ENCODE assay signal across 8 cellular contexts in the genomic region with DNA sequence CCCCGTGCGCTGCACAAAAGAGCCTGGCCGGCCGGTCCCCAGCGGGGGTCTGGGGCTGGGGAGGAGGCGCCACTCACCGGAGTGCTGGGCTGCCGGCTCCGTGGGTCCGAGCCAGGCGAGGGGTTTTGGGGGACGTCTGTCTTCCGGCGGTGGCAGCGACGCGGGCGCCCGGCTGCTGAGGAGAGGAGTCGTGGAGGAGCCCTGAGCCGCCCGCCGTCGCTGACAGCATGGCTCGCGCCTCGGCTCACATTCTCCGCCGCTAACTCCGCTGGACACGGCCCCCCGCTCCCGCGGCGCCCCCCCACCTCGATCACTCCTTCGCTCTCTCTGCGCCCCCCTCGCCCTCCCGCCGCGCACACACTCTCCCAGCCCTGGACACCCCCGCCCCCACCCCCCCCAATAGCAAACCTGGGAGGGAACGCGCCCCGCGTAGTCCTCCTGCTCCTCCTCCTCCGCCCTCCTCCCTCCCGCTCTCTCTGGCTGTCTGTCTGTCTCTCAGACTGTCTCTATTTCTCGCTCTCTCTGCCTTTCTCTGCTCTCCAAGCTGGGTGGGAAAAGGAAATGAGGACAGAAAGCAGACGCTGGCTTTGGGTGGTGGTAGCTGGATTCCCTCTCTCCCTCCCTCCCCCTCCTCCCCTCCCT. TPM values are rescaled to one million over a fixed set of nuclear protein-coding genes. Genes with fewer than 3 reads are reported as not detected.
DNase-seq lines count a peak whose midpoint lies in the region; ATAC-seq and TF ChIP-seq lines count a peak whose summit lies in the region.

No MANE protein-coding gene starts in this region.

- CTCF ChIA-PET in naive thymus-derived CD4-positive, alpha-beta T cell (lab: Charles Lee), result interaction anchor here (0.6 to 18.3 kb wide), 11 partner anchors 22 to 305 kb away, joined by 3 to 378 read pairs (median 5); a partner anchor contains a TSS

- peaks cover 68% of the 10 kb centered on the region for H3K4me1 ChIP-seq in HUES6 (ENCODE audit: control insufficient read depth, insufficient read depth, low read length)
- peaks cover 6 to 37% of the 10 kb centered on the region in 2 donors for H3K4me1 ChIP-seq in naive thymus-derived CD4-positive, alpha-beta T cell (ENCODE audit: control insufficient read depth in 2 of 2, insufficient read depth in 2 of 2, low read length in 2 of 2)

- no peak overlapping the region for H3K27ac ChIP-seq in HUES6 (ENCODE audit: low read depth, low read length)
- H3K27ac ChIP-seq in naive thymus-derived CD4-positive, alpha-beta T cell (ENCODE audit: low read depth, low read length), result peak overlapping the region; percentile 84

- DNase-seq in D341Med (ENCODE audit: low spot score), result peak; percentile 65
- no peak for DNase-seq in epithelial cell of esophagus (ENCODE audit: low read depth)
- DNase-seq in naive thymus-derived CD4-positive, alpha-beta T cell, result peak in 1 of 9 donors; percentile 37
- no peak for DNase-seq in SHP77 treated with DMSO at 0.1 percent for 48 hours (lab: John Stamatoyannopoulos, UW)
- DNase-seq in effector CD8-positive, alpha-beta T cell (lab: John Stamatoyannopoulos, UW), result no peak

- TF ChIP-seq CTCF in WI38 (IDR thresholded peaks at IDR 0.05; ENCODE audit: low read depth, low read length), result no peak
- no peak for TF ChIP-seq CTCF in epithelial cell of esophagus (IDR thresholded peaks at IDR 0.05; ENCODE audit: insufficient read depth, low read depth, low read length, missing control alignments)

- no peaks in the 10 kb centered on the region for H3K36me3 ChIP-seq in HUES6 (ENCODE audit: control insufficient read depth, insufficient read depth, low read length)
- peaks cover 0 to 8% (median 0%) of the 10 kb centered on the region in 3 experiments for H3K36me3 ChIP-seq in naive thymus-derived CD4-positive, alpha-beta T cell (ENCODE audit: control insufficient read depth in 2 of 3, insufficient read depth in 3 of 3, low read length in 3 of 3)

- H3K4me3 ChIP-seq in HUES6 (ENCODE audit: low read depth, low read length) (peak overlapping the region; percentile 85), WI38 (ENCODE audit: low read depth, low read length) (peak overlapping the region; percentile 85), epithelial cell of esophagus (ENCODE audit: low read length) (peak overlapping the region; percentile 99)
- peak overlapping the region; percentile 81 for H3K4me3 ChIP-seq in naive thymus-derived CD4-positive, alpha-beta T cell (ENCODE audit: low read length)

- H3K9me3 Mint-ChIP-seq in naive thymus-derived CD4-positive, alpha-beta T cell, result no peaks in the 10 kb centered on the region

- H3K27me3 Mint-ChIP-seq in naive thymus-derived CD4-positive, alpha-beta T cell, result no peaks in the 10 kb centered on the region

- no peaks in the 10 kb centered on the region for H3K27me3 ChIP-seq in HUES6 (ENCODE audit: control insufficient read depth, insufficient read depth, low read length)
- no peaks in the 10 kb centered on the region for H3K27me3 ChIP-seq in naive thymus-derived CD4-positive, alpha-beta T cell (ENCODE audit: control insufficient read depth in 2 of 2, insufficient read depth in 2 of 2, low read length in 2 of 2)

- peak overlapping the region; percentile 68 for H3K9ac ChIP-seq in HUES6 (ENCODE audit: low read length)

- peak overlapping the region; percentile 64 to 98 (median 90) for H3K27ac Mint-ChIP-seq in naive thymus-derived CD4-positive, alpha-beta T cell

- H3K4me3 Mint-ChIP-seq in naive thymus-derived CD4-positive, alpha-beta T cell, result peak overlapping the region; percentile 83 to 98 (median 91)

- no peaks in the 10 kb centered on the region for H3K9me3 ChIP-seq in HUES6 (ENCODE audit: control insufficient read depth, insufficient read depth, low read depth, low read length)
- H3K9me3 ChIP-seq in naive thymus-derived CD4-positive, alpha-beta T cell (ENCODE audit: control insufficient read depth in 2 of 3, low read length in 3 of 3), result no peaks in the 10 kb centered on the region

- POLR2A ChIA-PET in naive thymus-derived CD4-positive, alpha-beta T cell (lab: Charles Lee), result interaction anchor here (0.7 to 18.4 kb wide), 7 partner anchors 41 to 208 kb away, joined by 4 to 338 read pairs (median 6); a partner anchor contains a TSS

- peaks cover 41 to 53% (median 46%) of the 10 kb centered on the region in 7 donors for H3K4me1 Mint-ChIP-seq in naive thymus-derived CD4-positive, alpha-beta T cell

- H3K36me3 Mint-ChIP-seq in naive thymus-derived CD4-positive, alpha-beta T cell, result peaks cover 0 to 2% (median 0%) of the 10 kb centered on the region in 5 donors

- intact Hi-C loops in naive thymus-derived CD4-positive, alpha-beta T cell (cut with micrococcal nuclease), result loop anchor here (5.0 to 10.0 kb wide), 3 partner anchors 169 to 501 kb away; a partner anchor contains a TSS

- peak; percentile 26 for ATAC-seq in naive thymus-derived CD4-positive, alpha-beta T cell
- ATAC-seq in GM18858 (IDR thresholded peaks at IDR 0.05; ENCODE audit: unreplicated experiment), result no peak

RNA-seq across cellular contexts. Expression of a gene that starts 0.5 kb away (rescaled TPM):
- total RNA-seq in naive thymus-derived CD4-positive, alpha-beta T cell, result 10 to 100 TPM; 18.4 to 38.8 (median 21.3) TPM
- 1 to 10 TPM in 1 of 2 donors, under 1 TPM in 1; 0.90 to 2.0 TPM for polyA plus RNA-seq in naive thymus-derived CD4-positive, alpha-beta T cell

RNA-seq across cellular contexts. Expression of a gene that starts 31.5 kb away (rescaled TPM):
- total RNA-seq in naive thymus-derived CD4-positive, alpha-beta T cell, result 100 to 1,000 TPM in 1 of 5 experiments, 10 to 100 TPM in 1, 1 to 10 TPM in 2, under 1 TPM in 1; 0.15 to 246 (median 1.9) TPM
- under 1 TPM; 0.70 to 0.72 TPM for polyA plus RNA-seq in naive thymus-derived CD4-positive, alpha-beta T cell
